In the genomic region with DNA sequence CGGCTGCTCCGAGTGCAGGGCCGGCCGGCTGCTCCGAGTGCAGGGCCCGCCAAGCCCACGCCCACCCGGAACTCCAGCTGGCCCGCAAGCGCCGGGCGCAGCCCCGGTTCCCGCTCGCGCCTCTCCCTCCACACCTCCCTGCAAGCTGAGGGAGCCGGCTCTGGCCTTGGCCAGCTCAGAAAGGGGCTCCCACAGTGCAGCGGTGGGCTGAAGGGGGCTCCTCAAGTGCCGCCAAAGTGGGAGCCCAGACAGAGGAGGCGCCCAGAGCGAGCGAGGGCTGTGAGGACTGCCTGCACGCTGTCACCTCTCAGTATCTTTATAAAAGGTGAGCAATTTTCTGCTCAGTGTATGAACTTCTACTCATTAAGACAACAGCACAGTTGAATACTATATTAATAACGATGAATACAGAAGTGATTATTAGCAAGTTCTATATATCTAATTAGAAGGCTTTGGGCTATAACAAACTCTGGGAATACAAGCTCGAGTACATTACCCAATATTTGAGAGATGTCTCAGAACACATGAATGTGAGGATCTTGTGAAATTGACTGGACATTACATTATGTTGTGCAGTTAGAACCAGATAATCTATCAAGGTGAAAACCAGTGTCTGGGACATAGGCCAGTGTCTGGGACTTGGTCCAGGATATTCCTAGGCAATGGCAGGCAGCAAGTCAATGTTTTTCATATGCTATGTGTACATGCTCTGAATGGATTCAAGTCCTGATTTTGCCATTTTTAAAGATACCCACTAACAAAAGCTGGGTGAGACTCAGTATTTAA, we compare ENCODE assay signal across 8 cellular contexts.
DNase-seq lines count a peak whose midpoint lies in the region; ATAC-seq and TF ChIP-seq lines count a peak whose summit lies in the region.
"Not testable (repeated sequence)": the region's sequence is repeated elsewhere in the genome, so short reads cannot be mapped to it uniquely, and the experiment has no call there.

No MANE protein-coding gene starts in this region.

- not testable (repeated sequence) for H3K4me1 ChIP-seq in ascending aorta; right cardiac atrium (ENCODE audit: control insufficient read depth, insufficient read depth, low read length); muscle layer of colon (ENCODE audit: insufficient read depth, low read length); vagina

- not testable (repeated sequence) for H3K9me3 ChIP-seq in ascending aorta; right cardiac atrium (ENCODE audit: control insufficient read depth, low read length); muscle layer of colon (ENCODE audit: low read length); vagina

- WGBS in right cardiac atrium: 8% methylated on average over 25 of the region's 25 CpGs

- not testable (repeated sequence) for TF ChIP-seq POLR2A in vagina (IDR thresholded peaks at IDR 0.05)

- peak overlapping the region; percentile 74 to 77 for H3K27ac ChIP-seq in ascending aorta
- H3K27ac ChIP-seq in right cardiac atrium (ENCODE audit: low read length): peak overlapping the region; percentile 90
- H3K27ac ChIP-seq in muscle layer of colon (ENCODE audit: low read depth, low read length): peak overlapping the region; percentile 49
- H3K27ac ChIP-seq in vagina: peak overlapping the region; percentile 60

- H3K36me3 ChIP-seq in ascending aorta; muscle layer of colon (ENCODE audit: insufficient read depth, low read length); vagina: not testable (repeated sequence)

- TF ChIP-seq CTCF in ascending aorta (IDR thresholded peaks at IDR 0.05); epithelial cell of esophagus (IDR thresholded peaks at IDR 0.05; ENCODE audit: insufficient read depth, low read depth, low read length, missing control alignments); vagina (IDR thresholded peaks at IDR 0.05): not testable (repeated sequence)

- intact Hi-C loops in ascending aorta (cut with DNase I): loop anchor here (5.0 kb wide), 1 partner anchor 111 kb away; a partner anchor contains a TSS
- intact Hi-C loops in right cardiac atrium (cut with DNase I); vagina (cut with DNase I): not testable (repeated sequence)

- not testable (repeated sequence) for H3K27me3 ChIP-seq in ascending aorta; right cardiac atrium (ENCODE audit: control insufficient read depth, insufficient read depth); muscle layer of colon (ENCODE audit: control insufficient read depth in 1 of 2, insufficient read depth in 2 of 2, low read length in 2 of 2); vagina

- H3K9ac ChIP-seq in muscle layer of colon (ENCODE audit: low read length): not testable (repeated sequence)

- peak; percentile 6 for DNase-seq in DMS53 treated with DMSO at 0.1 percent for 48 hours (lab: John Stamatoyannopoulos, UW; ENCODE audit: unreplicated experiment)
- DNase-seq in NCI-H460 (ENCODE audit: extremely low read depth, low read depth): peak; percentile 14
- DNase-seq in ascending aorta (ENCODE audit: low spot score in 2 of 2); vagina (ENCODE audit: extremely low spot score in 2 of 2): not testable (repeated sequence)
- peak; percentile 29 for DNase-seq in epithelial cell of esophagus (ENCODE audit: low read depth)
- DNase-seq in right cardiac atrium: peak in 1 of 3 donors; percentile 61
- peak; percentile 85 for DNase-seq in skeletal muscle cell (ENCODE audit: low read depth)

- ATAC-seq in right cardiac atrium: peak; percentile 69 to 75

- H3K4me3 ChIP-seq in ascending aorta (peak overlapping the region; percentile 59 to 86), epithelial cell of esophagus (ENCODE audit: low read length) (peak overlapping the region; percentile 5), right cardiac atrium (ENCODE audit: low read length) (peak overlapping the region; percentile 65), muscle layer of colon (ENCODE audit: low read depth in 1 of 2, low read length in 2 of 2) (peak overlapping the region; percentile 36 to 47), vagina (peak overlapping the region; percentile 40 to 45)
- not testable (repeated sequence) for H3K4me3 ChIP-seq in skeletal muscle cell (ENCODE audit: low read depth, low read length)
